Comparison of ENCODE assay signal across 9 cellular contexts in the genomic region with DNA sequence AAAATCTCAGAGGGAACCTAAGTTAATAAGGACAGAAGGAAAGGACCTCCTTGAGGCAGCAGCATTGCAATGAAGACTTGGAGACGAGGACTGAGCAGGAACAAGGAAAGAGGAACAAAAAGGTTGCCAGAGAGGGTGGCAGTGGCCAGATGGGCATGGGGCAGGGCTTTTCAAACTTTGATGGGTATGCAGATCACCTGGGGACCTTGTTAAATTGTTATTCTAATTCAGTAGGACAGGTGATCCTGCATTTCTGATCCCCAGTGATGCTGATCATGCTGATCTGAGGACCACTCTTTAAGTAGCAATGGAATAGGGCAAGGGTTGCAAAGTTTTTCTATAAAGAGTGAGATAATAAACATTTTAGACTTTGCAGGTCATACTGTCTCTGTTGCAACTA. TPM values are rescaled to one million over a fixed set of nuclear protein-coding genes. Genes with fewer than 3 reads are reported as not detected.
"Had no signal": no experiment of that assay in that cellular context is flagged by ENCODE, and none has a peak within 500 bp of the region (broad histone marks: within the 10 kb centered on the region; RNA-seq: fewer than 3 reads in every experiment).

No MANE protein-coding gene starts in this region.

- H3K27ac ChIP-seq: GM23248 had no signal

- H3K9me3 ChIP-seq: HAP-1 had no signal

- H3K4me1 ChIP-seq: HAP-1 had no signal

- DNase-seq: GM23248, GOT3, H7, HFFc6, IMR-90 had no signal

- H3K4me3 ChIP-seq: GM23248, HAP-1, K562 had no signal

- H3K36me3 ChIP-seq: HAP-1 had no signal

RNA-seq across cellular contexts. Expression of a gene that starts 11.1 kb away (rescaled TPM):
- total RNA-seq: GM23248, H4, H7, HT-29, IMR-90 had no signal
